ENCODE assay signal across 8 cellular contexts in the genomic region with DNA sequence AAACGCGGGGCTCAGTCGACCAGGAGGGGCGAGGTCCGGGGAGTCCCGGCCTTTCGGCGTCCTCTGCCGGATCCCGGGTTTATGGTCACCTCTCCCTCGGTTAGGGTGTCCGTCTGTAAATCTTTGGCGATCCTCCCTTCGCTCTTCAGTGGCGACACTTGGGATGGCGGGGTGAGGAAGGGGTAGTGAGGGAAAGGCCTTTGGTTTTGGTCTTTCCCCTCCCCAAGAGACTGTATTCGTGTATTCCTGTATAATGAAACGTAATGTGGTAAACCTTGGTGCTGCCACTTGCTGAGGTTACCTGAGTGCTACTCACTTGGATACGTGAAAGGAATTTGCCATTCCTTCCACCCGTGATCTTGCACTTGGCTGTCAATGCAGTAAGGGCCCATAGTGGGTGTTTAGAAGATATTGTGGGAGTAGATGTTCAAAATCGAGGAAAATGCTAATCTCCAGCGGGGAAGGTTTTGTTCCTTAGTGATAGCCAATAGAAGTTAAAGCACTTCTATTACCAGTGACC. TPM values are rescaled to one million over a fixed set of nuclear protein-coding genes. Genes with fewer than 3 reads are reported as not detected.
DNase-seq lines count a peak whose midpoint lies in the region; ATAC-seq and TF ChIP-seq lines count a peak whose summit lies in the region.

No MANE protein-coding gene starts in this region.

- peaks cover 16% of the 10 kb centered on the region for H3K36me3 Mint-ChIP-seq in HFFc6 (ENCODE audit: low read depth)
- no peaks in the 10 kb centered on the region for H3K36me3 Mint-ChIP-seq in activated T-helper 17 cell treated with anti-CD3 and anti-CD28 coated beads, Interleukin-2, amount 50 U/mL, for 72 hours (ENCODE audit: low read depth)

- H3K27me3 ChIP-seq in DND-41 (ENCODE audit: insufficient read depth, low read length, poor library complexity) (no peaks in the 10 kb centered on the region), testis (no peaks in the 10 kb centered on the region)

- peaks cover 45% of the 10 kb centered on the region for H3K79me2 ChIP-seq in DND-41 (ENCODE audit: insufficient read depth, low read length)

- no peak for DNase-seq in DND-41
- DNase-seq in HFFc6 = no peak
- peak; percentile 15 for DNase-seq in kidney glomerular epithelial cell (lab: John Stamatoyannopoulos, UW)
- DNase-seq in testis = no peak
- DNase-seq in germinal center (ENCODE audit: low spot score) = no peak
- DNase-seq in activated CD4-positive, alpha-beta T cell treated with anti-CD3 and anti-CD28 coated beads, Interleukin-2, amount 50 U/mL, for 48 hours = no peak
- DNase-seq in mucosa of gallbladder (ENCODE audit: low spot score) = no peak

- ATAC-seq in DND-41 (ENCODE audit: insufficient read depth, low read depth) = no peak
- ATAC-seq in activated T-helper 17 cell treated with anti-CD3 and anti-CD28 coated beads, Interleukin-2, amount 50 U/mL, for 72 hours (replicated peaks) = peak; percentile 17

- peak overlapping the region; percentile 87 for H3K9ac ChIP-seq in DND-41 (ENCODE audit: low read depth, low read length)

- H3K4me2 ChIP-seq in DND-41 (ENCODE audit: insufficient read depth, low read length) = peak overlapping the region; percentile 92

- H3K36me3 ChIP-seq in DND-41 (ENCODE audit: insufficient read depth, low read length) = peaks cover 25% of the 10 kb centered on the region
- H3K36me3 ChIP-seq in testis (ENCODE audit: low read depth, missing control alignments) = no peaks in the 10 kb centered on the region

- TF ChIP-seq CTCF in DND-41 (IDR thresholded peaks at IDR 0.05; ENCODE audit: borderline replicate concordance, extremely low read depth, low read length, poor library complexity, severe bottlenecking) = no peak
- no peak for TF ChIP-seq CTCF in HFFc6 (IDR thresholded peaks at IDR 0.05)
- no peak for TF ChIP-seq CTCF in testis (IDR thresholded peaks at IDR 0.05)

- H2AFZ ChIP-seq in DND-41 (ENCODE audit: low read depth, low read length) = peak overlapping the region; percentile 99

- H3K4me1 Mint-ChIP-seq in HFFc6 (ENCODE audit: low read depth) = peaks cover 46% of the 10 kb centered on the region
- peaks cover 25% of the 10 kb centered on the region for H3K4me1 Mint-ChIP-seq in activated T-helper 17 cell treated with anti-CD3 and anti-CD28 coated beads, Interleukin-2, amount 50 U/mL, for 72 hours

- WGBS in testis, 2 donors = 0 to 2% methylated on average over 22 of the region's 22 CpGs

- peak overlapping the region; percentile 99 for H3K4me3 Mint-ChIP-seq in HFFc6
- peak overlapping the region; percentile 94 for H3K4me3 Mint-ChIP-seq in activated T-helper 17 cell treated with anti-CD3 and anti-CD28 coated beads, Interleukin-2, amount 50 U/mL, for 72 hours

- H3K27ac ChIP-seq in DND-41 (ENCODE audit: low read length) (peak overlapping the region; percentile 99), testis (peak overlapping the region; percentile 90 to 93)

- H3K27me3 Mint-ChIP-seq in HFFc6 (ENCODE audit: insufficient read depth) = no peaks in the 10 kb centered on the region; the same call in 1 of the 2 replicates
- no peaks in the 10 kb centered on the region for H3K27me3 Mint-ChIP-seq in activated T-helper 17 cell treated with anti-CD3 and anti-CD28 coated beads, Interleukin-2, amount 50 U/mL, for 72 hours

- intact Hi-C loops in testis (cut with DNase I; ENCODE audit: low total_unique reads) = no loop called here

- H3K4me1 ChIP-seq in DND-41 (ENCODE audit: insufficient read depth, low read length) = peaks cover 55% of the 10 kb centered on the region
- peaks cover 12% of the 10 kb centered on the region for H3K4me1 ChIP-seq in testis

- no peaks in the 10 kb centered on the region for H3K9me3 Mint-ChIP-seq in HFFc6
- no peaks in the 10 kb centered on the region for H3K9me3 Mint-ChIP-seq in activated T-helper 17 cell treated with anti-CD3 and anti-CD28 coated beads, Interleukin-2, amount 50 U/mL, for 72 hours

- H3K4me3 ChIP-seq in DND-41 (ENCODE audit: low read depth in 1 of 2, low read length in 2 of 2) = peak overlapping the region; percentile 85 to 91
- H3K4me3 ChIP-seq in testis = peak overlapping the region; percentile 71 to 84

- peaks cover under 1% of the 10 kb centered on the region; the same call in 1 of the 2 replicates for H4K20me1 ChIP-seq in DND-41 (ENCODE audit: insufficient read depth, low read length)

- peak overlapping the region; percentile 90 for H3K27ac Mint-ChIP-seq in HFFc6
- H3K27ac Mint-ChIP-seq in activated T-helper 17 cell treated with anti-CD3 and anti-CD28 coated beads, Interleukin-2, amount 50 U/mL, for 72 hours = peak overlapping the region; percentile 93

- TF ChIP-seq POLR2A in testis (IDR thresholded peaks at IDR 0.05) = no peak

- H3K9me3 ChIP-seq in DND-41 (ENCODE audit: insufficient read depth, low read length, severe bottlenecking) = no peaks in the 10 kb centered on the region
- H3K9me3 ChIP-seq in testis = no peaks in the 10 kb centered on the region

RNA-seq across cellular contexts. Expression of gene NUP160, which starts 0.5 kb away (rescaled TPM):
- total RNA-seq in HFFc6 (2021; fragmentation: NEBNext Ultra II Directional; extraction: Animal tissue kit (Norgen Biotek cat#: 25700)) = 10 to 100 TPM; 18.1 to 23.1 (median 20.0) TPM
- 10 to 100 TPM; 61.9 to 77.7 TPM for total RNA-seq in activated T-helper 17 cell treated with anti-CD3 and anti-CD28 coated beads, Interleukin-2, amount 50 U/mL, for 72 hours
- total RNA-seq in testis = 10 to 100 TPM; 46.1 to 50.6 TPM
- 28.4 TPM for polyA plus RNA-seq in testis (ENCODE audit: insufficient read depth, low read depth, low replicate concordance)
- total RNA-seq in mucosa of gallbladder = 26.1 TPM
